29 cellular contexts compared by ENCODE assay signal in the genomic region with DNA sequence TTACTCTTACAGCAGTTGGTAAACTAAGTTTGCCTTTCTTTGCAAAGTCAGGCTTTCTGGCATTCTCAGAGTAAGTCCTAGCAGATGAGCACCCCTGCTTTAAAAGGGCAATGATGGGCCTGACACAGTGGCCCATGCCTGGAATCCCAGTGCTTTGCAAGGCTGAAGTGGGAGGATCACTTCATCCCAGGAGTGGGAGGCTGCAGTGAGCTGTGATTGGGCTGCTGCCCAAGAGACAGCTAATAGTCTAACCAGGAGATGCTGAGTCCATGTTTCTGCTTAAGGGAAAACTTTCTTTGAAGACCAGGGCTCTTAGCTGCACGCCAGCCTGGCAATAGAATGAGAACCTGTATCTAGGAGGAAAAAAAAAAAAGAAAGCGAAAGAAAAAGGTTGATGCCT.
DNase-seq lines count a peak whose midpoint lies in the region; ATAC-seq, FAIRE-seq and TF ChIP-seq lines count a peak whose summit lies in the region.
"Had no signal": no experiment of that assay in that cellular context is flagged by ENCODE, and none has a peak within 500 bp of the region (broad histone marks: within the 10 kb centered on the region; RNA-seq: fewer than 3 reads in every experiment).

No MANE protein-coding gene starts in this region.

- no peak overlapping the region for H4K8ac ChIP-seq in H9 (replicated peaks; ENCODE audit: insufficient read length, low read depth, low read length)

- FAIRE-seq in urothelium cell line (lab: Jason Lieb, UNC): no peak
- FAIRE-seq: endometrium, frontal cortex had no signal

- no peak overlapping the region for H3K23ac ChIP-seq in H9 (ENCODE audit: insufficient read length, low read depth, low read length)

- no peak for ATAC-seq in memory B cell (ENCODE audit: low read depth)
- ATAC-seq in upper lobe of left lung (ENCODE audit: low FRiP score in 2 of 2): peak in 1 of 2 donors; percentile 63
- ATAC-seq: activated T-cell treated with anti-CD3 and anti-CD28 coated beads, Interleukin-2, amount 50 U/mL, for 72 hours; stimulated activated naive CD8-positive, alpha-beta T cell treated with anti-CD3 and anti-CD28 coated beads, Interleukin-15, Interleukin-2, amounts not matched to agents 100 U/mL and 50 U/mL, for 24 hours had no signal

- no peak overlapping the region for H2BK15ac ChIP-seq in H9 (ENCODE audit: low read depth, low read length)

- H3K79me1 ChIP-seq in H9 (ENCODE audit: insufficient read depth, low read depth, low read length, poor library complexity, severe bottlenecking): no peaks in the 10 kb centered on the region

- no peak overlapping the region for H3K4me3 ChIP-seq in upper lobe of left lung
- H3K4me3 ChIP-seq: adrenal gland; BLaER1 treated with 17β-estradiol and CSF1 and Interleukin-3, amounts not matched to agents 10 nM and 100 nM; dorsolateral prefrontal cortex; esophagus muscularis mucosa; skin epidermis; vagina had no signal

- H3K27me3 Mint-ChIP-seq in H9 (ENCODE audit: low read depth) (no peaks in the 10 kb centered on the region), memory B cell (no peaks in the 10 kb centered on the region)

- H4K91ac ChIP-seq in H9 (ENCODE audit: insufficient read length, low read depth, low read length): no peak overlapping the region

- H3K27ac ChIP-seq in H9 (ENCODE audit: insufficient read length, low read depth, low read length) (no peak overlapping the region), upper lobe of left lung (peak overlapping the region; percentile 44 to 71 (median 54))
- H3K27ac ChIP-seq: adrenal gland, dorsolateral prefrontal cortex, esophagus muscularis mucosa, vagina had no signal

- H3K4me1 Mint-ChIP-seq in H9 (peaks cover 19 to 25% of the 10 kb centered on the region in 2 experiments), memory B cell (peaks cover 15% of the 10 kb centered on the region)
- H3K4me1 Mint-ChIP-seq: brain had no signal

- no peaks in the 10 kb centered on the region for H3K79me2 ChIP-seq in H9 (ENCODE audit: insufficient read depth, low read length)

- H3K14ac ChIP-seq in H9 (ENCODE audit: insufficient read depth, low read length): no peak overlapping the region

- no peaks in the 10 kb centered on the region for H3K23me2 ChIP-seq in H9 (ENCODE audit: insufficient read length, low read depth, low read length, poor library complexity, severe bottlenecking)

- H3K36me3 ChIP-seq in upper lobe of left lung: no peaks in the 10 kb centered on the region
- H3K36me3 ChIP-seq: adrenal gland; BLaER1 treated with 17β-estradiol and CSF1 and Interleukin-3, amounts not matched to agents 10 nM and 100 nM; esophagus muscularis mucosa; vagina had no signal

- TF ChIP-seq CTCF in H9 (conservative IDR thresholded peaks at IDR 0.05) (no peak), upper lobe of left lung (IDR thresholded peaks at IDR 0.05) (no peak)

- peak overlapping the region; percentile 59 for H2AFZ ChIP-seq in H9 (ENCODE audit: low read length)

- TF ChIP-seq EP300 in upper lobe of left lung (IDR thresholded peaks at IDR 0.05): no peak

- no peak overlapping the region for H2AK5ac ChIP-seq in H9 (ENCODE audit: insufficient read length, low read length)

- H2BK120ac ChIP-seq in H9 (ENCODE audit: low read depth, low read length, poor library complexity, severe bottlenecking): no peak overlapping the region

- no peak overlapping the region for H2BK12ac ChIP-seq in H9 (ENCODE audit: insufficient read length, low read depth, low read length)

- no peak overlapping the region for H2BK5ac ChIP-seq in H9 (ENCODE audit: insufficient read length, low read length)

- no peak overlapping the region for H3K4me2 ChIP-seq in H9 (ENCODE audit: insufficient read depth, insufficient read length, low read length)

- no peak overlapping the region for H4K5ac ChIP-seq in H9 (ENCODE audit: insufficient read length, low read depth, low read length)

- H3K27ac Mint-ChIP-seq in H9 (no peak overlapping the region), memory B cell (peak overlapping the region; percentile 72)
- H3K27ac Mint-ChIP-seq: activated CD4-positive, alpha-beta memory T cell treated with anti-CD3 and anti-CD28 coated beads for 36 hours; activated T-cell treated with anti-CD3 and anti-CD28 coated beads, Interleukin-2, amount 50 U/mL, for 72 hours; brain had no signal

- H3K9me3 Mint-ChIP-seq in H9 (peaks cover 0 to 4% of the 10 kb centered on the region in 2 experiments; a peak in 1 of 5 replicates), memory B cell (peaks cover 3% of the 10 kb centered on the region)
- H3K9me3 Mint-ChIP-seq: activated CD4-positive, alpha-beta memory T cell treated with anti-CD3 and anti-CD28 coated beads for 36 hours; activated T-cell treated with anti-CD3 and anti-CD28 coated beads, Interleukin-2, amount 50 U/mL, for 72 hours had no signal

- H3K9me3 ChIP-seq in H9 (ENCODE audit: control insufficient read depth, low read depth, low read length) (no peaks in the 10 kb centered on the region), upper lobe of left lung (no peaks in the 10 kb centered on the region)
- H3K9me3 ChIP-seq: adrenal gland; BLaER1 treated with 17β-estradiol and CSF1 and Interleukin-3, amounts not matched to agents 10 nM and 100 nM; Caco-2; esophagus muscularis mucosa; vagina had no signal

- H3K27me3 ChIP-seq in H9 (ENCODE audit: insufficient read depth, low read length) (no peaks in the 10 kb centered on the region), upper lobe of left lung (no peaks in the 10 kb centered on the region)
- H3K27me3 ChIP-seq: adrenal gland; BLaER1 treated with 17β-estradiol and CSF1 and Interleukin-3, amounts not matched to agents 10 nM and 100 nM; dorsolateral prefrontal cortex; esophagus muscularis mucosa; vagina had no signal

- TF ChIP-seq POLR2A in upper lobe of left lung (IDR thresholded peaks at IDR 0.05): no peak

- WGBS in H9 (ENCODE audit: extremely low coverage, insufficient read length, low lambda C conversion rate): no CpG with 5 or more reads among the region's 2 CpGs
- 91 to 92% methylated on average over 2 of the region's 2 CpGs for WGBS in upper lobe of left lung, 2 donors

- no peak overlapping the region for H3K4ac ChIP-seq in H9 (ENCODE audit: low read depth, low read length)

- H3K4me1 ChIP-seq in H9 (ENCODE audit: insufficient read depth, low read length) (no peaks in the 10 kb centered on the region), upper lobe of left lung (peaks cover 0 to 10% (median 4%) of the 10 kb centered on the region in 4 donors)
- H3K4me1 ChIP-seq: adrenal gland, Caco-2, esophagus muscularis mucosa had no signal

- no peak overlapping the region for H3K9ac ChIP-seq in H9 (ENCODE audit: extremely low read depth, insufficient read length, low read length)

- H4K20me1 ChIP-seq in H9 (ENCODE audit: control insufficient read depth, insufficient read depth, insufficient read length): no peaks in the 10 kb centered on the region
- H4K20me1 ChIP-seq: BLaER1 treated with 17β-estradiol and CSF1 and Interleukin-3, amounts not matched to agents 10 nM and 100 nM had no signal

- H3K56ac ChIP-seq in H9 (ENCODE audit: insufficient read length, low read depth, low read length): no peak overlapping the region

- H3K18ac ChIP-seq in H9 (ENCODE audit: insufficient read length, low read depth, low read length): no peak overlapping the region

- H3K4me3 Mint-ChIP-seq in H9 (no peak overlapping the region), memory B cell (no peak overlapping the region)
- H3K4me3 Mint-ChIP-seq: activated CD4-positive, alpha-beta memory T cell treated with anti-CD3 and anti-CD28 coated beads for 36 hours; activated T-cell treated with anti-CD3 and anti-CD28 coated beads, Interleukin-2, amount 50 U/mL, for 72 hours; brain had no signal

- H2BK20ac ChIP-seq in H9 (ENCODE audit: low read depth, low read length, poor library complexity, severe bottlenecking): no peak overlapping the region

- DNase-seq in H9 (no peak), amniotic epithelial cell (ENCODE audit: low read depth) (peak; percentile 21), memory B cell (ENCODE audit: low spot score in 2 of 2) (no peak), upper lobe of left lung (no peak), MV-4-11 (lab: John Stamatoyannopoulos, UW) (no peak), urothelium cell line (ENCODE audit: low spot score) (no peak), NCI-H2107 (lab: John Stamatoyannopoulos, UW) (no peak)
- DNase-seq: activated CD4-positive, alpha-beta memory T cell treated with anti-CD3 and anti-CD28 coated beads for 36 hours; activated CD4-positive, CD25-positive, alpha-beta regulatory T cell treated with anti-CD3 and anti-CD28 coated beads, Interleukin-2, amount 50 U/mL, for 72 hours; activated naive CD4-positive, alpha-beta T cell; activated T-cell treated with anti-CD3 and anti-CD28 coated beads, Interleukin-2, amount 50 U/mL, for 72 hours; adrenal gland; Caco-2; cerebellar nuclear complex; DMS79; GDM1; KBM-7; NCI-H1105 treated with DMSO at 0.1 percent for 48 hours; NCI-H187 treated with DMSO at 0.1 percent for 48 hours; NCI-H524 treated with DMSO at 0.1 percent for 48 hours; stimulated activated naive CD8-positive, alpha-beta T cell treated with anti-CD3 and anti-CD28 coated beads, Interleukin-15, Interleukin-2, amounts not matched to agents 100 U/mL and 50 U/mL, for 24 hours had no signal

- H3K36me3 Mint-ChIP-seq in H9 (ENCODE audit: insufficient read depth in 1 of 3, low read depth in 3 of 3): peaks cover 0 to 6% (median 0%) of the 10 kb centered on the region in 3 experiments; a peak in 3 of 7 replicates
- no peaks in the 10 kb centered on the region for H3K36me3 Mint-ChIP-seq in memory B cell
- H3K36me3 Mint-ChIP-seq: activated CD4-positive, alpha-beta memory T cell treated with anti-CD3 and anti-CD28 coated beads for 36 hours; brain had no signal

- H3T11ph ChIP-seq in H9 (ENCODE audit: low read length): no peak overlapping the region
